Comparison of ENCODE assay signal across 10 cellular contexts in genomic region chr4:15233626-15234025, GRCh38.
DNase-seq lines count a peak whose midpoint lies in the region; ATAC-seq and TF ChIP-seq lines count a peak whose summit lies in the region.
"Had no signal": no experiment of that assay in that cellular context is flagged by ENCODE, and none has a peak within 500 bp of the region (broad histone marks: within the 10 kb centered on the region; RNA-seq: fewer than 3 reads in every experiment).

No MANE protein-coding gene starts in this region.

- peak overlapping the region in 1 of 12 donors; percentile 18 for H3K4me3 ChIP-seq in heart left ventricle
- no peak overlapping the region for H3K4me3 ChIP-seq in SJSA1
- H3K4me3 ChIP-seq in upper lobe of left lung, result no peak overlapping the region
- H3K4me3 ChIP-seq: SK-N-MC had no signal

- DNase-seq in heart left ventricle (no peak), Right ventricle myocardium inferior (ENCODE audit: missing footprints) (no peak), SJSA1 (ENCODE audit: low read depth in 1 of 2, low spot score in 2 of 2) (no peak), left ventricle myocardium superior (no peak), upper lobe of left lung (no peak), GDM1 (lab: John Stamatoyannopoulos, UW) (no peak), NCI-H146 treated with DMSO at 0.1 percent for 48 hours (lab: John Stamatoyannopoulos, UW; ENCODE audit: unreplicated experiment) (no peak)
- DNase-seq: Karpas-422 had no signal

- H3K4me1 ChIP-seq in heart left ventricle, result peaks cover 0 to 47% (median 11%) of the 10 kb centered on the region in 12 donors
- peaks cover 53% of the 10 kb centered on the region for H3K4me1 ChIP-seq in SJSA1 (replicated peaks)
- peaks cover 0 to 16% (median 11%) of the 10 kb centered on the region in 4 donors for H3K4me1 ChIP-seq in upper lobe of left lung

- TF ChIP-seq POLR2A in heart left ventricle (IDR thresholded peaks at IDR 0.05), result no peak
- TF ChIP-seq POLR2A in upper lobe of left lung (IDR thresholded peaks at IDR 0.05), result no peak

- intact Hi-C loops in heart left ventricle (cut with DNase I) (loop anchor here in 5 of 10 donors (5.0 to 10.0 kb wide), 2 partner anchors 161 to 224 kb away; no protein-coding TSS in a partner anchor), Right ventricle myocardium inferior (cut with DNase I) (no loop called here), left ventricle myocardium superior (cut with micrococcal nuclease) (no loop called here)

- TF ChIP-seq EP300 in upper lobe of left lung (IDR thresholded peaks at IDR 0.05), result no peak

- no peaks in the 10 kb centered on the region for H3K9me3 ChIP-seq in heart left ventricle
- no peaks in the 10 kb centered on the region for H3K9me3 ChIP-seq in SJSA1 (replicated peaks)
- H3K9me3 ChIP-seq in upper lobe of left lung, result no peaks in the 10 kb centered on the region

- ATAC-seq in heart left ventricle, result peak in 2 of 4 donors; percentile 4 to 17
- no peak for ATAC-seq in Right ventricle myocardium inferior
- peak; percentile 6 for ATAC-seq in left ventricle myocardium superior
- no peak for ATAC-seq in upper lobe of left lung (ENCODE audit: low FRiP score in 2 of 2)
- ATAC-seq in HG02588 (IDR thresholded peaks at IDR 0.05; ENCODE audit: unreplicated experiment), result no peak

- 63 to 87% (median 70%) methylated on average over 5 of the region's 5 CpGs for WGBS in heart left ventricle, 4 donors
- WGBS in upper lobe of left lung, 2 donors, result 70 to 77% methylated on average over 5 of the region's 5 CpGs

- TF ChIP-seq CTCF in heart left ventricle (IDR thresholded peaks at IDR 0.05), result no peak
- TF ChIP-seq CTCF in upper lobe of left lung (IDR thresholded peaks at IDR 0.05), result no peak

- H3K27ac ChIP-seq in heart left ventricle, result peak overlapping the region in 7 of 12 donors; percentile 26 to 67 (median 56)
- peak overlapping the region; percentile 74 for H3K27ac ChIP-seq in SJSA1
- peak overlapping the region in 3 of 4 donors; percentile 13 to 49 (median 22) for H3K27ac ChIP-seq in upper lobe of left lung
- H3K27ac ChIP-seq: SK-N-MC had no signal

- H3K27me3 ChIP-seq in heart left ventricle, result no peaks in the 10 kb centered on the region
- H3K27me3 ChIP-seq in SJSA1 (replicated peaks), result no peaks in the 10 kb centered on the region
- no peaks in the 10 kb centered on the region for H3K27me3 ChIP-seq in upper lobe of left lung

- H3K36me3 ChIP-seq in heart left ventricle (no peaks in the 10 kb centered on the region), SJSA1 (no peaks in the 10 kb centered on the region), upper lobe of left lung (no peaks in the 10 kb centered on the region)

Comparison
In these comparisons a context has a peak if more than half of its experiments do, and no peak if none do; other contexts are left out.
1. H3K27ac ChIP-seq: peak in every context shown above with its lines; median percentile 74 in SJSA1; 56 in heart left ventricle; 22 in upper lobe of left lung.